ENCODE assay signal across 16 cellular contexts in genomic region chr5:125274938-125275759, GRCh38.
DNase-seq lines count a peak whose midpoint lies in the region; ATAC-seq, FAIRE-seq and TF ChIP-seq lines count a peak whose summit lies in the region.
"Had no signal": no experiment of that assay in that cellular context is flagged by ENCODE, and none has a peak within 500 bp of the region (broad histone marks: within the 10 kb centered on the region; RNA-seq: fewer than 3 reads in every experiment).

No MANE protein-coding gene starts in this region.

- peaks cover 8 to 13% of the 10 kb centered on the region in 2 donors for H3K27me3 Mint-ChIP-seq in natural killer cell treated with Interleukin-12 subunit alpha and Interleukin-12 subunit beta and Interleukin-15 and Interleukin-18, amount 100 ng/mL, for 72 hours
- H3K27me3 Mint-ChIP-seq: B cell; central memory CD8-positive, alpha-beta T cell; T-cell had no signal

- 35 to 43% methylated on average over 1 of the region's 1 CpG for WGBS in upper lobe of left lung, 2 donors

- DNase-seq in A673 (ENCODE audit: low spot score) (peak; percentile 40), NCI-H1417 treated with DMSO at 0.1 percent for 48 hours (lab: John Stamatoyannopoulos, UW) (peak; percentile 85), SJSA1 (ENCODE audit: low read depth in 1 of 2, low spot score in 2 of 2) (peak in 1 of 2 experiments; percentile 83), foreskin fibroblast (no peak), upper lobe of left lung (no peak)
- no peak for DNase-seq in natural killer cell treated with Interleukin-12 subunit alpha and Interleukin-12 subunit beta and Interleukin-15 and Interleukin-18, amount 100 ng/mL, for 72 hours (ENCODE audit: low spot score)
- DNase-seq: activated CD4-positive, alpha-beta T cell treated with anti-CD3 and anti-CD28 coated beads for 48 hours; activated gamma-delta T cell; esophagus squamous epithelium; GF-D8; stimulated activated naive CD4-positive, alpha-beta T cell; T-cell had no signal

- no peak for ATAC-seq in natural killer cell treated with Interleukin-12 subunit alpha and Interleukin-12 subunit beta and Interleukin-15 and Interleukin-18, amount 100 ng/mL, for 72 hours
- ATAC-seq in HG03280 (IDR thresholded peaks at IDR 0.05; ENCODE audit: unreplicated experiment), result no peak
- ATAC-seq in upper lobe of left lung (ENCODE audit: low FRiP score in 2 of 2), result no peak
- ATAC-seq: T-cell had no signal

- H3K36me3 ChIP-seq in A673 (ENCODE audit: insufficient read depth, low read length, poor library complexity, severe bottlenecking) (no peaks in the 10 kb centered on the region), SJSA1 (no peaks in the 10 kb centered on the region), upper lobe of left lung (no peaks in the 10 kb centered on the region)
- H3K36me3 ChIP-seq: esophagus squamous epithelium had no signal

- H3K4me3 Mint-ChIP-seq in natural killer cell treated with Interleukin-12 subunit alpha and Interleukin-12 subunit beta and Interleukin-15 and Interleukin-18, amount 100 ng/mL, for 72 hours, result no peak overlapping the region
- H3K4me3 Mint-ChIP-seq: B cell; central memory CD8-positive, alpha-beta T cell; T-cell had no signal

- intact Hi-C loops in A673 (cut with micrococcal nuclease; ENCODE audit: unreplicated experiment), result no loop called here

- H3K27ac ChIP-seq in A673 (ENCODE audit: low read depth, low read length, poor library complexity, severe bottlenecking) (no peak overlapping the region), SJSA1 (peak overlapping the region; percentile 13), upper lobe of left lung (no peak overlapping the region)
- H3K27ac ChIP-seq: esophagus squamous epithelium had no signal

- H3K4me1 Mint-ChIP-seq in natural killer cell treated with Interleukin-12 subunit alpha and Interleukin-12 subunit beta and Interleukin-15 and Interleukin-18, amount 100 ng/mL, for 72 hours (ENCODE audit: low read depth in 2 of 2), result peaks cover 0 to 7% of the 10 kb centered on the region in 2 donors
- H3K4me1 Mint-ChIP-seq: central memory CD8-positive, alpha-beta T cell; T-cell had no signal

- TF ChIP-seq POLR2A in upper lobe of left lung (IDR thresholded peaks at IDR 0.05), result no peak

- no TSS peak for BruUV-seq in A673 (replicated peaks; lab: Mats Ljungman, UMichigan)

- peaks cover 2% of the 10 kb centered on the region for H3K9me3 Mint-ChIP-seq in natural killer cell treated with Interleukin-12 subunit alpha and Interleukin-12 subunit beta and Interleukin-15 and Interleukin-18, amount 100 ng/mL, for 72 hours

- H3K4me1 ChIP-seq in A673 (ENCODE audit: insufficient read depth, low read length, poor library complexity, severe bottlenecking), result peaks cover 6% of the 10 kb centered on the region
- H3K4me1 ChIP-seq in SJSA1 (replicated peaks), result peaks cover 58% of the 10 kb centered on the region
- H3K4me1 ChIP-seq in upper lobe of left lung, result peaks cover 0 to 5% (median 2%) of the 10 kb centered on the region in 4 donors
- H3K4me1 ChIP-seq: esophagus squamous epithelium had no signal

- H3K4me3 ChIP-seq in A673 (ENCODE audit: low read depth, low read length, poor library complexity, severe bottlenecking) (no peak overlapping the region), SJSA1 (no peak overlapping the region), foreskin fibroblast (ENCODE audit: low read depth in 1 of 2, low read length in 2 of 2) (no peak overlapping the region), upper lobe of left lung (no peak overlapping the region)
- H3K4me3 ChIP-seq: esophagus squamous epithelium had no signal

- H3K27ac Mint-ChIP-seq in natural killer cell treated with Interleukin-12 subunit alpha and Interleukin-12 subunit beta and Interleukin-15 and Interleukin-18, amount 100 ng/mL, for 72 hours, result no peak overlapping the region
- H3K27ac Mint-ChIP-seq: B cell, T-cell had no signal

- TF ChIP-seq CTCF in A673 (conservative IDR thresholded peaks at IDR 0.05; ENCODE audit: low read depth, low read length), result no peak
- TF ChIP-seq CTCF in foreskin fibroblast (IDR thresholded peaks at IDR 0.05; ENCODE audit: low read depth, low read length), result no peak
- TF ChIP-seq CTCF in upper lobe of left lung (IDR thresholded peaks at IDR 0.05), result no peak

- no peak for TF ChIP-seq EP300 in upper lobe of left lung (IDR thresholded peaks at IDR 0.05)

- POLR2A ChIA-PET in A673 (lab: Charles Lee; ENCODE audit: low non-redundant PET), result no interaction called here

- FAIRE-seq in islet of Langerhans (lab: Jason Lieb, UNC), result peak; percentile 93

- H3K36me3 Mint-ChIP-seq in natural killer cell treated with Interleukin-12 subunit alpha and Interleukin-12 subunit beta and Interleukin-15 and Interleukin-18, amount 100 ng/mL, for 72 hours, result no peaks in the 10 kb centered on the region
- H3K36me3 Mint-ChIP-seq: T-cell had no signal

- CTCF ChIA-PET in A673 (lab: Charles Lee), result interaction anchor here (0.5 kb wide), 1 partner anchor 1604 kb away, joined by 4 read pairs; no protein-coding TSS in a partner anchor

- H3K27me3 ChIP-seq in A673 (replicated peaks; ENCODE audit: insufficient read depth, low read depth, low read length, poor library complexity) (no peaks in the 10 kb centered on the region), SJSA1 (replicated peaks) (no peaks in the 10 kb centered on the region), upper lobe of left lung (no peaks in the 10 kb centered on the region)
- H3K27me3 ChIP-seq: esophagus squamous epithelium had no signal

- H3K9me3 ChIP-seq in A673 (ENCODE audit: low read depth, low read length, poor library complexity, severe bottlenecking), result no peaks in the 10 kb centered on the region
- peaks cover 7% of the 10 kb centered on the region for H3K9me3 ChIP-seq in SJSA1 (replicated peaks)
- no peaks in the 10 kb centered on the region for H3K9me3 ChIP-seq in upper lobe of left lung
- H3K9me3 ChIP-seq: esophagus squamous epithelium had no signal

Comparison
In these comparisons a context has a peak if more than half of its experiments do, and no peak if none do; other contexts are left out.
1. DNase-seq: peak in A673 (single experiment) and NCI-H1417 treated with DMSO at 0.1 percent for 48 hours (single experiment); none in foreskin fibroblast (0 of 2), natural killer cell treated with Interleukin-12 subunit alpha and Interleukin-12 subunit beta and Interleukin-15 and Interleukin-18, amount 100 ng/mL, for 72 hours (single experiment) and upper lobe of left lung (0 of 2).